1 cellular context compared by ENCODE assay signal in genomic region chr11:3933165-3933628, GRCh38.
TF ChIP-seq lines count a peak whose summit lies in the region.

No MANE protein-coding gene starts in this region.

TF ChIP-seq in HepG2, 621 proteins besides CTCF, POLR2A, EP300 and RAD21 (continued from another document and continues in another):
- TF ChIP-seq ARID4A (CRISPR knock-in tag; IDR thresholded peaks at IDR 0.05; ENCODE audit: borderline replicate concordance) = no peak
- TF ChIP-seq ZNF407 (CRISPR knock-in tag; IDR thresholded peaks at IDR 0.05; ENCODE audit: not compliant biosample characterization) = no peak
- TF ChIP-seq BATF2 (CRISPR knock-in tag; IDR thresholded peaks at IDR 0.05) = no peak
- no peak for TF ChIP-seq SOX13 (IDR thresholded peaks at IDR 0.05)
- peak in 1 of 2 experiments; percentile 72; a peak in 2 of 4 replicates for TF ChIP-seq SOX13 (CRISPR knock-in tag; conservative IDR thresholded peaks at IDR 0.05 in 1 of 2, IDR thresholded peaks at IDR 0.05 in 1 of 2)
- TF ChIP-seq ZNF251 (CRISPR knock-in tag; IDR thresholded peaks at IDR 0.05) = no peak
- TF ChIP-seq ZBTB44 (CRISPR knock-in tag; IDR thresholded peaks at IDR 0.05) = no peak
- TF ChIP-seq ZNF121 (CRISPR knock-in tag; IDR thresholded peaks at IDR 0.05) = 0 out of 2 replicates have a peak, but pooled peaks have one; percentile 4
- TF ChIP-seq FOXC1 (CRISPR knock-in tag; IDR thresholded peaks at IDR 0.05; ENCODE audit: borderline replicate concordance) = no peak
- no peak; the same call in 1 of the 2 replicates for TF ChIP-seq MIXL1 (CRISPR knock-in tag; IDR thresholded peaks at IDR 0.05)
- TF ChIP-seq MYPOP (CRISPR knock-in tag; IDR thresholded peaks at IDR 0.05) = peak; percentile 46; the same call in 1 of the 2 replicates
- no peak for TF ChIP-seq DRAP1 (CRISPR knock-in tag; IDR thresholded peaks at IDR 0.05)
- no peak for TF ChIP-seq SMARCE1 (IDR thresholded peaks at IDR 0.05; ENCODE audit: borderline replicate concordance)
- TF ChIP-seq CBX2 (IDR thresholded peaks at IDR 0.05; ENCODE audit: low read depth, low read length) = no peak
- no peak for TF ChIP-seq CBX2 (CRISPR knock-in tag; IDR thresholded peaks at IDR 0.05; ENCODE audit: low read depth)
- TF ChIP-seq FLYWCH1 (CRISPR knock-in tag; IDR thresholded peaks at IDR 0.05) = no peak
- no peak for TF ChIP-seq ZHX2 (IDR thresholded peaks at IDR 0.05; ENCODE audit: low read depth)
- no peak for TF ChIP-seq ZHX2 (CRISPR knock-in tag; IDR thresholded peaks at IDR 0.05; ENCODE audit: borderline replicate concordance)
- TF ChIP-seq BRD4 (CRISPR knock-in tag; IDR thresholded peaks at IDR 0.05) = no peak
- no peak for TF ChIP-seq RNF2 (conservative IDR thresholded peaks at IDR 0.05; ENCODE audit: low read depth)
- TF ChIP-seq ZNF75D (CRISPR knock-in tag; IDR thresholded peaks at IDR 0.05; ENCODE audit: borderline replicate concordance) = no peak
- TF ChIP-seq ZNF747 (CRISPR knock-in tag; IDR thresholded peaks at IDR 0.05; ENCODE audit: borderline replicate concordance) = no peak
- peak; percentile 77 for TF ChIP-seq DPF2 (CRISPR knock-in tag; IDR thresholded peaks at IDR 0.05; ENCODE audit: borderline replicate concordance, low read depth)
- TF ChIP-seq FOXP1 (IDR thresholded peaks at IDR 0.05) = no peak
- TF ChIP-seq FOXP1 (CRISPR knock-in tag; IDR thresholded peaks at IDR 0.05) = peak; percentile 59
- TF ChIP-seq CBX1 (IDR thresholded peaks at IDR 0.05; ENCODE audit: low read depth) = no peak
- TF ChIP-seq MYNN (CRISPR knock-in tag; IDR thresholded peaks at IDR 0.05; ENCODE audit: low read depth) = no peak
- no peak for TF ChIP-seq MAFG (CRISPR knock-in tag; IDR thresholded peaks at IDR 0.05)
- TF ChIP-seq SP5 (CRISPR knock-in tag; IDR thresholded peaks at IDR 0.05; ENCODE audit: borderline replicate concordance, low read depth) = no peak
- no peak for TF ChIP-seq SETDB1 (CRISPR knock-in tag; IDR thresholded peaks at IDR 0.05; ENCODE audit: borderline replicate concordance)
- TF ChIP-seq ZNF549 (CRISPR knock-in tag; IDR thresholded peaks at IDR 0.05) = no peak
- peak; percentile 36 for TF ChIP-seq ETV5 (CRISPR knock-in tag; IDR thresholded peaks at IDR 0.05; ENCODE audit: borderline replicate concordance)
- TF ChIP-seq ZNF205 (CRISPR knock-in tag; IDR thresholded peaks at IDR 0.05) = peak; percentile 70
- no peak for TF ChIP-seq POGK (CRISPR knock-in tag; conservative IDR thresholded peaks at IDR 0.05)
- no peak for TF ChIP-seq ZKSCAN1 (IDR thresholded peaks at IDR 0.05; ENCODE audit: low read length)
- no peak for TF ChIP-seq ZNF468 (CRISPR knock-in tag; IDR thresholded peaks at IDR 0.05)
- no peak for TF ChIP-seq ZNF496 (CRISPR knock-in tag; IDR thresholded peaks at IDR 0.05; ENCODE audit: insufficient replicate concordance)
